Comparison of ENCODE assay signal across 8 cellular contexts in genomic region chr1:161185282-161185682, GRCh38. TPM values are rescaled to one million over a fixed set of nuclear protein-coding genes. Genes with fewer than 3 reads are reported as not detected.
DNase-seq lines count a peak whose midpoint lies in the region; ATAC-seq lines count a peak whose summit lies in the region.

No MANE protein-coding gene starts in this region.

- H3K4me1 ChIP-seq in SJCRH30, result peaks cover 14% of the 10 kb centered on the region

- no peaks in the 10 kb centered on the region for H3K27me3 ChIP-seq in SJCRH30

- H3K36me3 Mint-ChIP-seq in activated naive CD8-positive, alpha-beta T cell, result no peaks in the 10 kb centered on the region

- H3K4me3 Mint-ChIP-seq in activated naive CD8-positive, alpha-beta T cell, result peak overlapping the region; percentile 77

- peaks cover 79% of the 10 kb centered on the region for H3K4me1 Mint-ChIP-seq in activated naive CD8-positive, alpha-beta T cell (ENCODE audit: low read depth)

- peak overlapping the region; percentile 48 for H3K27ac ChIP-seq in SJCRH30

- no peak overlapping the region for H3K4me3 ChIP-seq in SJCRH30

- peak overlapping the region; percentile 95 for H3K27ac Mint-ChIP-seq in activated naive CD8-positive, alpha-beta T cell

- no peaks in the 10 kb centered on the region for H3K27me3 Mint-ChIP-seq in activated naive CD8-positive, alpha-beta T cell

- no peaks in the 10 kb centered on the region for H3K9me3 ChIP-seq in SJCRH30 (replicated peaks)

- peak; percentile 95 to 96 for DNase-seq in AML-193 (lab: John Stamatoyannopoulos, UW)
- peak; percentile 79 for DNase-seq in GM19238 (ENCODE audit: insufficient read length, low spot score)
- DNase-seq in SJCRH30, result peak; percentile 86 to 92
- peak; percentile 59 to 64 for DNase-seq in hippocampal formation (lab: John Stamatoyannopoulos, UW)
- DNase-seq in stimulated activated CD4-positive, alpha-beta T cell treated with anti-CD3 and anti-CD28 coated beads, TNF-alpha, amount 100 ng/mL, for 24 hours (ENCODE audit: low read depth in 3 of 3), result peak in 2 of 3 experiments; percentile 53 to 58
- no peak for DNase-seq in cortex of kidney (lab: John Stamatoyannopoulos, UW)

- peaks cover 5% of the 10 kb centered on the region; the same call in 1 of the 2 replicates for H3K36me3 ChIP-seq in SJCRH30

- peak; percentile 63 for ATAC-seq in HG03342 (IDR thresholded peaks at IDR 0.05; ENCODE audit: unreplicated experiment)

- no peaks in the 10 kb centered on the region for H3K9me3 Mint-ChIP-seq in activated naive CD8-positive, alpha-beta T cell (ENCODE audit: low read depth)

RNA-seq across cellular contexts. Expression of gene B4GALT3, which starts 8.0 kb away (rescaled TPM):
- total RNA-seq in SJCRH30 (2014; rRNA removed; shearing (Covaris generic)), result 31.4 and 36.3 TPM in 2 replicates

RNA-seq across cellular contexts. Expression of gene ADAMTS4, which starts 13.6 kb away (rescaled TPM):
- 9.6 and 11.0 TPM in 2 replicates for total RNA-seq in SJCRH30 (2014; rRNA removed; shearing (Covaris generic))

RNA-seq across cellular contexts. Expression of gene NDUFS2, which starts 16.9 kb away (rescaled TPM):
- total RNA-seq in SJCRH30 (2014; rRNA removed; shearing (Covaris generic)), result 60.3 and 60.5 TPM in 2 replicates

RNA-seq across cellular contexts. Expression of gene PPOX, which starts 19.1 kb away (rescaled TPM):
- 11.1 and 13.5 TPM in 2 replicates for total RNA-seq in SJCRH30 (2014; rRNA removed; shearing (Covaris generic))

RNA-seq across cellular contexts. Expression of gene USP21, which starts 26.0 kb away (rescaled TPM):
- 16.0 and 17.6 TPM in 2 replicates for total RNA-seq in SJCRH30 (2014; rRNA removed; shearing (Covaris generic))
